In the genomic region with DNA sequence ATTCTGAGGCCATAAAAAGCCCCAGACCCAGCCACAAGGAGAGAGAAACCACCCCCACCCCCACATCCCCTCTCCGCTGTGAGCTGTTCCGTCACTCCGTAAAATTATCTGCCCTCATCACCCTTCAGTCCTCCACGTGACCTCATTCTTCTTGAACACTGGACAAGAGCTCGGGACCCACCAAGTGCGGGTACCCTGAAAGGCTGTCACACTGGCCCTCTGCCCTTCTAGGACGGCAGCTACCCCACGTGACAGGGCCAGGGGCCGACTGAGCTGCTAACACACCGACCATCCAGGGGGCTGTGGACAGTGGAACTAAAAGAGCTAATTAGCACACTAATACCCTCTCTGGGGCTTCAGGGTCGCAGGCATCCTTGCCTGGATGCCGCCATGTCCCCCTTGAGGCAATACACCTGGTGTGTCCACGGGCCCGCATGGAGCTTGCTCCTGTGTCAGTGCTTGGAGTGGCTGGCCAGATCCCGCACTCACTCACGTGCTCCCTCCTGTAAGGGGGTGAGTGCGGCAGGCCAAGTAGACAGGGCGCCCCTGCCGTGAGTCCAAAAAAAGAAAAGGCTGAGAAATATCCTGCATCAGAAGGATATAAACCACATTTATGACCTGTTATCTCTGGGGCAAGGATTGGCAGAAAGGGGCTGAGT, we compare ENCODE assay signal across 18 cellular contexts.
"Had no signal": no experiment of that assay in that cellular context is flagged by ENCODE, and none has a peak within 500 bp of the region (broad histone marks: within the 10 kb centered on the region; RNA-seq: fewer than 3 reads in every experiment).

No MANE protein-coding gene starts in this region.

- H3K9me3 ChIP-seq: left lung, prostate gland, right atrium auricular region, testis, upper lobe of right lung had no signal

- H3K4me1 ChIP-seq: left lung, prostate gland, right atrium auricular region, upper lobe of right lung had no signal

- H3K27ac Mint-ChIP-seq: activated CD4-positive, alpha-beta memory T cell treated with anti-CD3 and anti-CD28 coated beads for 36 hours; activated naive CD8-positive, alpha-beta T cell; nephron progenitor cell; stimulated activated naive CD8-positive, alpha-beta T cell treated with anti-CD3 and anti-CD28 coated beads, Interleukin-15, Interleukin-2, amounts not matched to agents 100 ng/mL and 50 ng/mL, for 24 hours had no signal

- H3K27me3 ChIP-seq: cardiac muscle cell, left lung, right atrium auricular region, testis, upper lobe of right lung had no signal

- H3K4me3 ChIP-seq: cardiac muscle cell, left lung, prostate gland, right atrium auricular region, skin epidermis, testis, upper lobe of right lung had no signal

- FAIRE-seq: colon, endometrium, frontal cortex, kidney had no signal

- H3K36me3 Mint-ChIP-seq: activated CD4-positive, alpha-beta memory T cell treated with anti-CD3 and anti-CD28 coated beads for 36 hours; activated naive CD8-positive, alpha-beta T cell had no signal

- H3K4me3 Mint-ChIP-seq: activated CD4-positive, alpha-beta memory T cell treated with anti-CD3 and anti-CD28 coated beads for 36 hours; activated naive CD8-positive, alpha-beta T cell; nephron progenitor cell; stimulated activated naive CD8-positive, alpha-beta T cell treated with anti-CD3 and anti-CD28 coated beads, Interleukin-15, Interleukin-2, amounts not matched to agents 100 ng/mL and 50 ng/mL, for 24 hours had no signal

- H3K36me3 ChIP-seq: cardiac muscle cell, left lung, prostate gland, right atrium auricular region, upper lobe of right lung, WERI-Rb-1 had no signal

- H3K27me3 Mint-ChIP-seq: activated CD4-positive, alpha-beta memory T cell treated with anti-CD3 and anti-CD28 coated beads for 36 hours; activated naive CD8-positive, alpha-beta T cell; stimulated activated naive CD8-positive, alpha-beta T cell treated with anti-CD3 and anti-CD28 coated beads, Interleukin-15, Interleukin-2, amounts not matched to agents 100 ng/mL and 50 ng/mL, for 24 hours had no signal

- ATAC-seq: left lung, upper lobe of right lung had no signal

- DNase-seq: activated CD4-positive, alpha-beta memory T cell treated with anti-CD3 and anti-CD28 coated beads for 36 hours; activated T-cell treated with anti-CD3 and anti-CD28 coated beads for 4 hours; hypothalamus; kidney; left lung; nephron progenitor cell; testis; upper lobe of right lung; WERI-Rb-1 had no signal

- H3K27ac ChIP-seq: cardiac muscle cell, left lung, prostate gland, right atrium auricular region, skin epidermis, testis, upper lobe of right lung, WERI-Rb-1 had no signal

- H3K9me3 Mint-ChIP-seq: activated CD4-positive, alpha-beta memory T cell treated with anti-CD3 and anti-CD28 coated beads for 36 hours; nephron progenitor cell; stimulated activated naive CD8-positive, alpha-beta T cell treated with anti-CD3 and anti-CD28 coated beads, Interleukin-15, Interleukin-2, amounts not matched to agents 100 ng/mL and 50 ng/mL, for 24 hours had no signal
